In the genomic region with DNA sequence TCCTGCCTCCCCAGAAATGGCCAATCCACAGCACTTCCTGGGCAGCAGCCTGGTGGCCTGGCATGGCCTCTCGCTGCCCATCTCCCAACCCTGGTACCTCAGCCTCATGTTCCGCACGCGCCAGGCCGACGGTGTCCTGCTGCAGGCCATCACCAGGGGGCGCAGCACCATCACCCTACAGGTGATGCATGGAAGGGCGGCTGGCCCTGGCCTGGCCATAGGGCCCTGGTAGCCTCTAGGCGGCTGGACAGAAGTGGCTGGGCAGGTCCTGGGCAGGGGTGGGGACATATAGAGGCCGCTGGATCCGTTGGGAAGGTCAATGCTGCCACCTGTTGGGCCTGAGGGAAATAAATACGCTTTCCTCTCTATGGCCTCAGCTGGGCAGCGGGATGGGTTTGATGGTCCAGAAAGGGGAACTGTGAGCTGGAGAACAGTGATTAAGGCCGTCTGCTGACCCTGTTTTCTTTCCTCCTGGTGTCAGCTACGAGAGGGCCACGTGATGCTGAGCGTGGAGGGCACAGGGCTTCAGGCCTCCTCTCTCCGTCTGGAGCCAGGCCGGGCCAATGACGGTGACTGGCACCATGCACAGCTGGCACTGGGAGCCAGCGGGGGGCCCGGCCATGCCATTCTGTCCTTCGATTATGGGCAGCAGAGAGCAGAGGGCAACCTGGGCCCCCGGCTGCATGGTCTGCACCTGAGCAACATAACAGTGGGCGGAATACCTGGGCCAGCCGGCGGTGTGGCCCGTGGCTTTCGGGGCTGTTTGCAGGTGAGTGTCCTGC, we compare ENCODE assay signal across 8 cellular contexts. TPM values are rescaled to one million over a fixed set of nuclear protein-coding genes. Genes with fewer than 3 reads are reported as not detected.
DNase-seq lines count a peak whose midpoint lies in the region; ATAC-seq and TF ChIP-seq lines count a peak whose summit lies in the region.

No MANE protein-coding gene starts in this region.

- no peak overlapping the region for H3K27ac ChIP-seq in CD4-positive, alpha-beta memory T cell (ENCODE audit: low read depth, low read length)
- H3K27ac ChIP-seq in hepatocyte (no peak overlapping the region), smooth muscle cell (ENCODE audit: low read depth) (no peak overlapping the region)

- no peaks in the 10 kb centered on the region for H3K4me1 ChIP-seq in CD4-positive, alpha-beta memory T cell (ENCODE audit: insufficient read depth, low read length)
- no peaks in the 10 kb centered on the region for H3K4me1 ChIP-seq in hepatocyte (ENCODE audit: insufficient read depth)
- H3K4me1 ChIP-seq in smooth muscle cell (ENCODE audit: low read depth), result peaks cover 3% of the 10 kb centered on the region

- ATAC-seq in GM19463 (IDR thresholded peaks at IDR 0.05; ENCODE audit: unreplicated experiment) (peak; percentile 67), GM18505 (IDR thresholded peaks at IDR 0.05; ENCODE audit: unreplicated experiment) (no peak)

- no peaks in the 10 kb centered on the region for H3F3A ChIP-seq in smooth muscle cell (ENCODE audit: low read depth)

- peak; percentile 59 to 70 (median 67) for DNase-seq in CD4-positive, alpha-beta memory T cell
- DNase-seq in UCSD-AML1 (lab: John Stamatoyannopoulos, UW; ENCODE audit: unreplicated experiment) (peak; percentile 80), astrocyte of the hippocampus (ENCODE audit: low read depth, low spot score) (peak; percentile 90), hepatocyte (ENCODE audit: low spot score) (peak; percentile 92), smooth muscle cell (lab: John Stamatoyannopoulos, UW; ENCODE audit: unreplicated experiment) (peak; percentile 45)

- no peak overlapping the region for H3K9ac ChIP-seq in smooth muscle cell (ENCODE audit: low read depth)

- H3K27me3 Mint-ChIP-seq in CD4-positive, alpha-beta memory T cell, result peaks cover 0 to 2% of the 10 kb centered on the region in 2 donors

- no peaks in the 10 kb centered on the region for H4K20me1 ChIP-seq in hepatocyte (ENCODE audit: insufficient read depth, poor library complexity, severe bottlenecking)
- H4K20me1 ChIP-seq in smooth muscle cell (ENCODE audit: low read depth), result no peaks in the 10 kb centered on the region

- H3K4me1 Mint-ChIP-seq in CD4-positive, alpha-beta memory T cell, result peaks cover 0 to 4% (median under 1%) of the 10 kb centered on the region in 4 donors

- no peak for TF ChIP-seq POLR2A in GM18505 (IDR thresholded peaks at IDR 0.05; ENCODE audit: borderline replicate concordance, extremely low read depth, insufficient read depth, insufficient read length)

- peak overlapping the region in 1 of 7 donors; percentile 75 for H3K27ac Mint-ChIP-seq in CD4-positive, alpha-beta memory T cell

- H3K9me3 Mint-ChIP-seq in CD4-positive, alpha-beta memory T cell, result peaks cover 0 to 1% (median 0%) of the 10 kb centered on the region in 8 donors

- H3K36me3 ChIP-seq in CD4-positive, alpha-beta memory T cell (ENCODE audit: insufficient read depth, low read length), result no peaks in the 10 kb centered on the region
- H3K36me3 ChIP-seq in hepatocyte (replicated peaks; ENCODE audit: insufficient read depth, low read depth), result no peaks in the 10 kb centered on the region
- H3K36me3 ChIP-seq in smooth muscle cell (ENCODE audit: low read depth), result no peaks in the 10 kb centered on the region

- no peaks in the 10 kb centered on the region for H3K9me3 ChIP-seq in CD4-positive, alpha-beta memory T cell (ENCODE audit: control insufficient read depth in 1 of 2, low read length in 2 of 2)
- H3K9me3 ChIP-seq in hepatocyte (ENCODE audit: low read depth) (no peaks in the 10 kb centered on the region), smooth muscle cell (replicated peaks; ENCODE audit: low read depth) (no peaks in the 10 kb centered on the region)

- no peak overlapping the region for H3K4me2 ChIP-seq in hepatocyte
- H3K4me2 ChIP-seq in smooth muscle cell, result no peak overlapping the region

- H3K4me3 Mint-ChIP-seq in CD4-positive, alpha-beta memory T cell, result no peak overlapping the region

- H2AFZ ChIP-seq in hepatocyte (no peak overlapping the region), smooth muscle cell (ENCODE audit: low read depth) (no peak overlapping the region)

- H3K9me2 ChIP-seq in hepatocyte (replicated peaks; ENCODE audit: insufficient read depth), result no peaks in the 10 kb centered on the region

- TF ChIP-seq CTCF in LNCAP (IDR thresholded peaks at IDR 0.05) (peak; percentile 100), hepatocyte (IDR thresholded peaks at IDR 0.05; ENCODE audit: poor library complexity) (peak; percentile 99), smooth muscle cell (IDR thresholded peaks at IDR 0.05; ENCODE audit: borderline replicate concordance, insufficient read depth, poor library complexity, severe bottlenecking) (peak; percentile 98)

- H3K79me2 ChIP-seq in hepatocyte (no peaks in the 10 kb centered on the region), smooth muscle cell (ENCODE audit: low read depth) (no peaks in the 10 kb centered on the region)

- no peaks in the 10 kb centered on the region for H3K27me3 ChIP-seq in CD4-positive, alpha-beta memory T cell (ENCODE audit: insufficient read depth, low read length)
- H3K27me3 ChIP-seq in hepatocyte (no peaks in the 10 kb centered on the region), smooth muscle cell (ENCODE audit: low read depth) (no peaks in the 10 kb centered on the region)

- no peaks in the 10 kb centered on the region for H3K36me3 Mint-ChIP-seq in CD4-positive, alpha-beta memory T cell

- intact Hi-C loops in CD4-positive, alpha-beta memory T cell (cut with micrococcal nuclease), result loop anchor here (1.0 to 5.0 kb wide), 3 partner anchors 136 to 269 kb away; partner anchors contain the start of gene CYB561D1

- H3K4me3 ChIP-seq in CD4-positive, alpha-beta memory T cell (ENCODE audit: low read length in 2 of 2), result no peak overlapping the region
- H3K4me3 ChIP-seq in hepatocyte, result no peak overlapping the region
- H3K4me3 ChIP-seq in smooth muscle cell, result no peak overlapping the region

- WGBS in hepatocyte (ENCODE audit: low lambda C conversion rate, missing lambda C conversion rate), result 43% methylated on average over 23 of the region's 29 CpGs
- 48% methylated on average over 28 of the region's 29 CpGs for WGBS in smooth muscle cell (ENCODE audit: low lambda C conversion rate)

- CTCF ChIA-PET in CD4-positive, alpha-beta memory T cell (lab: Charles Lee; ENCODE audit: partially characterized antibody), result interaction anchor here (0.6 to 5.0 kb wide), 19 partner anchors 10 to 376 kb away, joined by 3 to 45 read pairs (median 3); partner anchors contain the start of genes PSRC1 and SORT1

- POLR2A ChIA-PET in CD4-positive, alpha-beta memory T cell (lab: Charles Lee; ENCODE audit: partially characterized antibody), result no interaction called here

RNA-seq across cellular contexts. Expression of gene CELSR2, which starts 14.4 kb away (rescaled TPM):
- 1 to 10 TPM; 2.6 to 3.1 TPM for total RNA-seq in CD4-positive, alpha-beta memory T cell
- under 1 TPM in 1 of 2 donors, not detected in 1; 0.52 TPM for polyA plus RNA-seq in CD4-positive, alpha-beta memory T cell
- total RNA-seq in hepatocyte, result 2.6 and 3.7 TPM in 2 replicates
- polyA plus RNA-seq in hepatocyte, result 3.2 and 3.3 TPM in 2 replicates
- total RNA-seq in smooth muscle cell, result 2.9 and 3.6 TPM in 2 replicates
- polyA plus RNA-seq in smooth muscle cell, result 1.8 and 5.1 TPM in 2 replicates

RNA-seq across cellular contexts. Expression of gene PSRC1, which starts 19.2 kb away (rescaled TPM):
- total RNA-seq in CD4-positive, alpha-beta memory T cell, result under 1 TPM; 0.17 to 0.28 TPM
- under 1 TPM; 0.18 to 0.31 TPM for polyA plus RNA-seq in CD4-positive, alpha-beta memory T cell
- total RNA-seq in hepatocyte, result 10.1 and 14.3 TPM in 2 replicates
- 9.1 and 13.7 TPM in 2 replicates for polyA plus RNA-seq in hepatocyte
- total RNA-seq in smooth muscle cell, result 5.5 and 5.7 TPM in 2 replicates
- 9.0 and 10.8 TPM in 2 replicates for polyA plus RNA-seq in smooth muscle cell

RNA-seq across cellular contexts. Expression of gene MYBPHL, which starts 43.0 kb away (rescaled TPM):
- not detected for total RNA-seq in CD4-positive, alpha-beta memory T cell
- not detected for polyA plus RNA-seq in CD4-positive, alpha-beta memory T cell
- total RNA-seq in hepatocyte, result 3.6 and 13.7 TPM in 2 replicates
- polyA plus RNA-seq in hepatocyte, result 6.7 and 7.4 TPM in 2 replicates
- total RNA-seq in smooth muscle cell, result not detected in 2 replicates
- polyA plus RNA-seq in smooth muscle cell, result not detected in 2 replicates

RNA-seq across cellular contexts. Expression of gene SARS1, which starts 50.1 kb away (rescaled TPM):
- total RNA-seq in CD4-positive, alpha-beta memory T cell, result 100 to 1,000 TPM; 178 to 190 TPM
- polyA plus RNA-seq in CD4-positive, alpha-beta memory T cell, result 100 to 1,000 TPM; 153 to 199 TPM
- 179 and 180 TPM in 2 replicates for total RNA-seq in hepatocyte
- polyA plus RNA-seq in hepatocyte, result 125 and 158 TPM in 2 replicates
- total RNA-seq in smooth muscle cell, result 157 and 164 TPM in 2 replicates
- polyA plus RNA-seq in smooth muscle cell, result 165 and 176 TPM in 2 replicates
